12 cellular contexts compared by ENCODE assay signal in genomic region chr5:43075319-43076293, GRCh38. TPM values are rescaled to one million over a fixed set of nuclear protein-coding genes. Genes with fewer than 3 reads are reported as not detected.
DNase-seq lines count a peak whose midpoint lies in the region; FAIRE-seq and TF ChIP-seq lines count a peak whose summit lies in the region.
"Had no signal": no experiment of that assay in that cellular context is flagged by ENCODE, and none has a peak within 500 bp of the region (broad histone marks: within the 10 kb centered on the region; RNA-seq: fewer than 3 reads in every experiment).

No MANE protein-coding gene starts in this region.

- H3K27me3 Mint-ChIP-seq in activated T-cell treated with anti-CD3 and anti-CD28 coated beads, Interleukin-2, amount 50 U/mL, for 24 hours = no peaks in the 10 kb centered on the region
- peaks cover 0 to 3% (median 0%) of the 10 kb centered on the region in 3 donors for H3K27me3 Mint-ChIP-seq in immature natural killer cell (ENCODE audit: low read depth in 3 of 3)

- peak overlapping the region; percentile 81 for H3K27ac Mint-ChIP-seq in activated T-cell treated with anti-CD3 and anti-CD28 coated beads, Interleukin-2, amount 50 U/mL, for 24 hours
- H3K27ac Mint-ChIP-seq in immature natural killer cell = peak overlapping the region; percentile 1 to 84 (median 50)

- H3K27me3 ChIP-seq in adrenal gland = no peaks in the 10 kb centered on the region
- no peaks in the 10 kb centered on the region for H3K27me3 ChIP-seq in tibial artery
- H3K27me3 ChIP-seq: ovary had no signal

- H3K36me3 ChIP-seq in adrenal gland (replicated peaks in 1 of 2) (peaks cover 0 to 26% of the 10 kb centered on the region in 2 donors), tibial artery (peaks cover 25 to 40% (median 25%) of the 10 kb centered on the region in 3 donors)
- H3K36me3 ChIP-seq: ovary had no signal

- TF ChIP-seq CTCF in adrenal gland (IDR thresholded peaks at IDR 0.05) (no peak), tibial artery (IDR thresholded peaks at IDR 0.05) (no peak), D721Med (IDR thresholded peaks at IDR 0.05; ENCODE audit: insufficient read depth, missing control alignments) (no peak)

- H3K4me1 Mint-ChIP-seq in activated T-cell treated with anti-CD3 and anti-CD28 coated beads, Interleukin-2, amount 50 U/mL, for 24 hours (ENCODE audit: low read depth) = peaks cover 35% of the 10 kb centered on the region
- H3K4me1 Mint-ChIP-seq in immature natural killer cell = peaks cover 45 to 60% of the 10 kb centered on the region in 2 donors

- DNase-seq in activated T-cell treated with anti-CD3 and anti-CD28 coated beads, Interleukin-2, amount 50 U/mL, for 24 hours = no peak
- DNase-seq in activated T-cell treated with anti-CD3 and anti-CD28 coated beads for 4 hours (no peak), adrenal gland (peak in 6 of 7 donors; percentile 42 to 76 (median 54)), immature natural killer cell (no peak), tibial artery (peak; percentile 71 to 77), HT-29 (ENCODE audit: low spot score) (no peak), islet precursor cell (no peak), D721Med (ENCODE audit: insufficient read length, low spot score) (no peak)
- DNase-seq: NCI-H510A treated with DMSO at 0.1 percent for 48 hours had no signal

- H3K4me3 ChIP-seq in adrenal gland (no peak overlapping the region), tibial artery (no peak overlapping the region)
- H3K4me3 ChIP-seq: ovary had no signal

- TF ChIP-seq POLR2A in adrenal gland (IDR thresholded peaks at IDR 0.05) = no peak

- no peak for FAIRE-seq in D721Med (lab: Jason Lieb, UNC)
- FAIRE-seq: GM12892, H54 had no signal

- H3K4me3 Mint-ChIP-seq in activated T-cell treated with anti-CD3 and anti-CD28 coated beads, Interleukin-2, amount 50 U/mL, for 24 hours = no peak overlapping the region
- H3K4me3 Mint-ChIP-seq in immature natural killer cell = no peak overlapping the region

- peaks cover 78% of the 10 kb centered on the region for H3K36me3 Mint-ChIP-seq in activated T-cell treated with anti-CD3 and anti-CD28 coated beads, Interleukin-2, amount 50 U/mL, for 24 hours (ENCODE audit: low read depth)
- peaks cover 5 to 22% (median 12%) of the 10 kb centered on the region in 3 donors for H3K36me3 Mint-ChIP-seq in immature natural killer cell

- H3K9me3 ChIP-seq in adrenal gland (replicated peaks in 1 of 3) (no peaks in the 10 kb centered on the region), tibial artery (no peaks in the 10 kb centered on the region)
- H3K9me3 ChIP-seq: ovary had no signal

- H3K9me3 Mint-ChIP-seq in activated T-cell treated with anti-CD3 and anti-CD28 coated beads, Interleukin-2, amount 50 U/mL, for 24 hours = no peaks in the 10 kb centered on the region
- no peaks in the 10 kb centered on the region for H3K9me3 Mint-ChIP-seq in immature natural killer cell

- H3K4me1 ChIP-seq in adrenal gland (replicated peaks in 1 of 2) (peaks cover 0 to 13% of the 10 kb centered on the region in 2 donors), tibial artery (peaks cover 0 to 11% (median 5%) of the 10 kb centered on the region in 4 donors)

- intact Hi-C loops in adrenal gland (cut with DNase I) (no loop called here), tibial artery (cut with DNase I; ENCODE audit: low total_unique reads) (no loop called here)

- 65 to 76% (median 72%) methylated on average over 12 of the region's 12 CpGs for WGBS in adrenal gland, 4 donors

- peak overlapping the region in 2 of 5 donors; percentile 41 to 80 for H3K27ac ChIP-seq in adrenal gland
- peak overlapping the region; percentile 22 to 57 for H3K27ac ChIP-seq in tibial artery
- H3K27ac ChIP-seq: ovary had no signal

RNA-seq across cellular contexts. Expression of gene ANXA2R, which starts 35.5 kb away (rescaled TPM):
- total RNA-seq in adrenal gland = 1 to 10 TPM in 7 of 8 donors, under 1 TPM in 1; 0.30 to 3.7 (median 2.8) TPM
- polyA plus RNA-seq in adrenal gland (1 to 10 TPM in 2 of 3 donors, under 1 TPM in 1; 0.55 to 5.2 (median 3.5) TPM), immature natural killer cell (10 to 100 TPM; 35.3 to 53.0 (median 44.3) TPM)
- 21.1 and 22.7 TPM in 2 replicates for total RNA-seq in HT-29 (2014; rRNA removed; shearing (Covaris generic))

RNA-seq across cellular contexts. Expression of gene ZNF131, which starts 45.1 kb away (rescaled TPM):
- total RNA-seq in adrenal gland = 10 to 100 TPM; 11.8 to 38.3 (median 26.6) TPM
- polyA plus RNA-seq in adrenal gland (10 to 100 TPM; 32.1 to 60.9 (median 50.2) TPM), immature natural killer cell (10 to 100 TPM; 30.3 to 49.6 (median 33.8) TPM)
- total RNA-seq in HT-29 (2014; rRNA removed; shearing (Covaris generic)) = 31.8 and 35.5 TPM in 2 replicates

Comparison
In these comparisons a context has a peak if more than half of its experiments do, and no peak if none do; other contexts are left out.
1. DNase-seq: peak in adrenal gland (6 of 7) and tibial artery (2 of 2); none in activated T-cell treated with anti-CD3 and anti-CD28 coated beads, Interleukin-2, amount 50 U/mL, for 24 hours (single experiment), activated T-cell treated with anti-CD3 and anti-CD28 coated beads for 4 hours (single experiment), immature natural killer cell (0 of 3), HT-29 (single experiment), islet precursor cell (single experiment) and D721Med (single experiment).